ENCODE assay signal across 18 cellular contexts in genomic region chr1:47182681-47183235, GRCh38. TPM values are rescaled to one million over a fixed set of nuclear protein-coding genes. Genes with fewer than 3 reads are reported as not detected.
"Had no signal": no experiment of that assay in that cellular context is flagged by ENCODE, and none has a peak within 500 bp of the region (broad histone marks: within the 10 kb centered on the region; RNA-seq: fewer than 3 reads in every experiment).

No MANE protein-coding gene starts in this region.

- H3K36me3 ChIP-seq: ascending aorta, cardiac muscle cell, sigmoid colon, WERI-Rb-1 had no signal

- H3K9me3 ChIP-seq: ascending aorta, sigmoid colon had no signal

- H3K27ac ChIP-seq: ascending aorta, cardiac muscle cell, hepatocyte, sigmoid colon, WERI-Rb-1 had no signal

- DNase-seq: activated CD4-positive, alpha-beta T cell treated with anti-CD3 and anti-CD28 coated beads for 36 hours; activated naive CD4-positive, alpha-beta T cell treated with Interleukin-2 at 50 U/mL for 16 hours; left ventricle myocardium superior; mesendoderm; occipital lobe; sigmoid colon; stimulated activated CD4-positive, alpha-beta T cell treated with anti-CD3 and anti-CD28 coated beads, Interleukin-2, amount 100 ng/mL, for 24 hours; WERI-Rb-1 had no signal

- H3K4me3 ChIP-seq: ascending aorta, cardiac muscle cell, hepatocyte, sigmoid colon had no signal

- ATAC-seq: activated CD4-positive, alpha-beta T cell treated with anti-CD3 and anti-CD28 coated beads for 36 hours; left ventricle myocardium superior had no signal

- H3K27me3 ChIP-seq: ascending aorta, hepatocyte had no signal

RNA-seq across cellular contexts. Expression of gene PDZK1IP1, which starts 7.1 kb away (rescaled TPM):
- total RNA-seq: activated CD4-positive, alpha-beta T cell treated with anti-CD3 and anti-CD28 coated beads for 36 hours; activated T-helper 1 cell treated with anti-CD3 and anti-CD28 coated beads, Interleukin-12 subunit alpha, Interleukin-12 subunit beta, Interleukin-2, Interleukin-4 antibody, amounts not matched to agents 30 ng/mL and 10 ng/mL and 1 ng/mL, durations not matched to agents 14 hours and 24 hours and 36 hours; ascending aorta; cardiac muscle cell; glomerular endothelial cell; left ventricle myocardium superior; occipital lobe; sigmoid colon; T-helper 1 cell treated with Interleukin-12 subunit alpha and Interleukin-12 subunit beta and Interleukin-4 antibody, amounts not matched to agents 30 ng/mL and 1 ng/mL, for 36 hours; urinary bladder had no signal
- polyA plus RNA-seq: cardiac muscle cell had no signal

RNA-seq across cellular contexts. Expression of gene CYP4A22, which starts 45.5 kb away (rescaled TPM):
- total RNA-seq: activated CD4-positive, alpha-beta T cell treated with anti-CD3 and anti-CD28 coated beads for 36 hours; activated T-helper 1 cell treated with anti-CD3 and anti-CD28 coated beads, Interleukin-12 subunit alpha, Interleukin-12 subunit beta, Interleukin-2, Interleukin-4 antibody, amounts not matched to agents 30 ng/mL and 10 ng/mL and 1 ng/mL, durations not matched to agents 14 hours and 24 hours and 36 hours; ascending aorta; cardiac muscle cell; fibroblast of villous mesenchyme; glomerular endothelial cell; kidney epithelial cell; left ventricle myocardium superior; occipital lobe; pulmonary artery endothelial cell; T-helper 1 cell treated with Interleukin-12 subunit alpha and Interleukin-12 subunit beta and Interleukin-4 antibody, amounts not matched to agents 30 ng/mL and 1 ng/mL, for 36 hours; urinary bladder had no signal
- polyA plus RNA-seq: cardiac muscle cell, sigmoid colon, urinary bladder had no signal

RNA-seq across cellular contexts. Expression of gene TAL1, which starts 49.3 kb away (rescaled TPM):
- total RNA-seq: activated T-helper 1 cell treated with anti-CD3 and anti-CD28 coated beads, Interleukin-12 subunit alpha, Interleukin-12 subunit beta, Interleukin-2, Interleukin-4 antibody, amounts not matched to agents 30 ng/mL and 10 ng/mL and 1 ng/mL, durations not matched to agents 14 hours and 24 hours and 36 hours; fibroblast of villous mesenchyme; T-helper 1 cell treated with Interleukin-12 subunit alpha and Interleukin-12 subunit beta and Interleukin-4 antibody, amounts not matched to agents 30 ng/mL and 1 ng/mL, for 36 hours had no signal
- polyA plus RNA-seq: hepatocyte had no signal
